In the genomic region with DNA sequence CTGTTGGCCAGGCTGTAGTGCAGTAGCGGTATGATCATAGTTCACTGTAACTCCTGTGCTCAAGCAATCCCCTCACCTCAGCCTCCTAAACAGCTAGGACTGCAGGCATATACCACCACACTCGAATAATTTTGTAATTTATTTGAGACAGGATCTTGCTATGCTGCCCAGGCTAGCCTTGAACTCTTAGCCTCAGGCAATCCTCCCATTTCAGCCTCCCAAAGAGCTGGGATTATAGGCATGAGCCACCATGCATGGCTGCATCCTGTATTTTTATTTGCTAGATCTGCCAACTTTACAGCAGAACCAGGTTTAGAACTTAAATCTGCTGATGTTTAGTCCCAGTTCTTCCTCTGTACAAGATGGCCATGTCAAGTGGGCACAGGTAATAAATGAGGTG, we compare ENCODE assay signal across 35 cellular contexts.
"Had no signal": no experiment of that assay in that cellular context is flagged by ENCODE, and none has a peak within 500 bp of the region (broad histone marks: within the 10 kb centered on the region; RNA-seq: fewer than 3 reads in every experiment).

No MANE protein-coding gene starts in this region.

- DNase-seq: Karpas-422, Kasumi-1, MG63, MM.1S, MV-4-11, NCI-H1048, NCI-H1092, NCI-H1092 treated with DMSO at 0.1 percent for 48 hours, NCI-H1105, NCI-H1105 treated with DMSO at 0.1 percent for 48 hours, NCI-H1417, NCI-H1417 treated with DMSO at 0.1 percent for 48 hours, NCI-H1436, NCI-H1436 treated with DMSO at 0.1 percent for 48 hours, NCI-H146, NCI-H1694, NCI-H1694 treated with DMSO at 0.1 percent for 48 hours, NCI-H187, NCI-H187 treated with DMSO at 0.1 percent for 48 hours, NCI-H1930, NCI-H2029, NCI-H2029 treated with DMSO at 0.1 percent for 48 hours, NCI-H2081, NCI-H2081 treated with DMSO at 0.1 percent for 48 hours, NCI-H2107, NCI-H2171, NCI-H2171 treated with DMSO at 0.1 percent for 48 hours, NCI-H2227 treated with DMSO at 0.1 percent for 48 hours, NCI-H226, NCI-H345, NCI-H446, NCI-H446 treated with DMSO at 0.1 percent for 48 hours, NCI-H510A, NCI-H510A treated with DMSO at 0.1 percent for 48 hours, NCI-H524 had no signal

- H3K36me3 ChIP-seq: MG63 had no signal

- H3K4me3 ChIP-seq: MG63 had no signal

- H3K27me3 ChIP-seq: MG63 had no signal
